9 cellular contexts compared by ENCODE assay signal in the genomic region with DNA sequence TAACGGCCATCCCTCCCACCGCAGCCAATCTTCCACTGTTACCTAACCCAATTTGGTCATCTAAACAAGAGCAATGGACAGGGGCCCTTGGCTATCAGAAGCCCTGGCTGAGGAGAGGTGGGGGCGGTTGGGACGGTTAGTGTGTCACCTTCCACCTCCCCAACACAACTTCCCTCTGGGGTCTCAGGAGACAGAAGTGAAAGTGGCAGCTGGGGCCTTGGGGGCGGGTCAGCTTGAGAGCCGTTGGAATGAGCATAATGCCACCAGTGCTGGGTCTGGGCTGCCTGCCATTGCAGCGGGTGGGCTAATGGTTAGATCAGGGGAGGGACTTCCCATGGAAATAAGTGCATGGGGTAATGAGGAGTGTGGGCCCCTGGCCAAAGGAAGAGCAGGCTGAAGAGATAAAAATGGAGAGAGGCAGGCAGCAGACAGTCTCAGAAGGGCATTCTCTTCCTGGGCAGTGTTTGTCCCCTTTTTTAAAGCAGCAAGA. TPM values are rescaled to one million over a fixed set of nuclear protein-coding genes. Genes with fewer than 3 reads are reported as not detected.
DNase-seq lines count a peak whose midpoint lies in the region; ATAC-seq and TF ChIP-seq lines count a peak whose summit lies in the region.
"Had no signal": no experiment of that assay in that cellular context is flagged by ENCODE, and none has a peak within 500 bp of the region (broad histone marks: within the 10 kb centered on the region; RNA-seq: fewer than 3 reads in every experiment).

No MANE protein-coding gene starts in this region.

- intact Hi-C loops in breast epithelium (cut with DNase I; ENCODE audit: low total_unique reads): loop anchor here (10.0 kb wide), 1 partner anchor 172 kb away; no protein-coding TSS in a partner anchor

- TF ChIP-seq CTCF in DOHH2 (IDR thresholded peaks at IDR 0.05; ENCODE audit: low read depth, low read length, poor library complexity, severe bottlenecking) (no peak), Loucy (conservative IDR thresholded peaks at IDR 0.05; ENCODE audit: low read length) (no peak), breast epithelium (IDR thresholded peaks at IDR 0.05) (no peak), nephron progenitor cell (IDR thresholded peaks at IDR 0.05) (no peak)

- H3K79me2 ChIP-seq in DOHH2 (ENCODE audit: control insufficient read depth, low read length): peaks cover 98% of the 10 kb centered on the region
- peaks cover 100% of the 10 kb centered on the region for H3K79me2 ChIP-seq in Loucy (ENCODE audit: insufficient read depth, low read length)

- H3K9me2 ChIP-seq in DOHH2 (replicated peaks; ENCODE audit: control insufficient read depth, low read length): no peaks in the 10 kb centered on the region
- no peaks in the 10 kb centered on the region for H3K9me2 ChIP-seq in Loucy (replicated peaks; ENCODE audit: low read depth, low read length)

- TF ChIP-seq POLR2A in breast epithelium (IDR thresholded peaks at IDR 0.05): no peak

- peak overlapping the region; percentile 24 for H3K9ac ChIP-seq in Loucy (ENCODE audit: low read depth, low read length, poor library complexity, severe bottlenecking)

- DNase-seq in breast epithelium (ENCODE audit: low spot score in 2 of 2) (no peak), nephron progenitor cell (no peak), epidermal melanocyte (ENCODE audit: insufficient read length, low spot score) (no peak), mucosa of gallbladder (ENCODE audit: low spot score) (no peak)
- DNase-seq in stimulated activated CD4-positive, alpha-beta T cell treated with anti-CD3 and anti-CD28 coated beads, Interleukin-4, amount 100 ng/mL, for 4 hours: no peak
- DNase-seq: NCI-H524 treated with DMSO at 0.1 percent for 48 hours had no signal

- no peak overlapping the region for H3K4me3 Mint-ChIP-seq in nephron progenitor cell

- no peak for ATAC-seq in SK-N-SH treated with all-trans-retinoic acid at 6 μM for 48 hours

- no peak overlapping the region for H2AFZ ChIP-seq in Loucy (ENCODE audit: low read length)

- H3K4me3 ChIP-seq in DOHH2 (ENCODE audit: low read length) (peak overlapping the region; percentile 75), Loucy (ENCODE audit: low read length, poor library complexity, severe bottlenecking) (no peak overlapping the region), breast epithelium (peak overlapping the region in 2 of 3 donors; percentile 1 to 45)

- H3F3A ChIP-seq in DOHH2 (ENCODE audit: control insufficient read depth, insufficient read depth) (peaks cover 29% of the 10 kb centered on the region), Loucy (ENCODE audit: low read depth) (no peaks in the 10 kb centered on the region)

- H3K27me3 Mint-ChIP-seq in nephron progenitor cell (ENCODE audit: low read depth, poor library complexity): no peaks in the 10 kb centered on the region

- H3K4me2 ChIP-seq in DOHH2 (ENCODE audit: low read length) (peak overlapping the region; percentile 87), Loucy (ENCODE audit: low read depth, low read length, poor library complexity, severe bottlenecking) (peak overlapping the region; percentile 45)

- H3K36me3 Mint-ChIP-seq in nephron progenitor cell (ENCODE audit: low read depth): no peaks in the 10 kb centered on the region

- H3K4me1 ChIP-seq in DOHH2 (ENCODE audit: control insufficient read depth, low read length): peaks cover 100% of the 10 kb centered on the region
- H3K4me1 ChIP-seq in Loucy (ENCODE audit: insufficient read depth, low read length, poor library complexity, severe bottlenecking): peaks cover 78% of the 10 kb centered on the region
- H3K4me1 ChIP-seq in breast epithelium: peaks cover 43 to 67% of the 10 kb centered on the region in 2 donors

- H3K27ac ChIP-seq in DOHH2 (ENCODE audit: low read depth, low read length) (peak overlapping the region; percentile 97), breast epithelium (peak overlapping the region; percentile 68 to 87)

- H3K9me3 ChIP-seq in DOHH2 (ENCODE audit: control insufficient read depth, insufficient read depth, low read length): no peaks in the 10 kb centered on the region
- no peaks in the 10 kb centered on the region for H3K9me3 ChIP-seq in Loucy (ENCODE audit: insufficient read depth, low read depth, low read length)
- H3K9me3 ChIP-seq in breast epithelium: no peaks in the 10 kb centered on the region

- peak overlapping the region; percentile 49 for H3K27ac Mint-ChIP-seq in nephron progenitor cell

- peaks cover 97% of the 10 kb centered on the region for H3K4me1 Mint-ChIP-seq in nephron progenitor cell

- H4K20me1 ChIP-seq in DOHH2 (ENCODE audit: control insufficient read depth, insufficient read depth, low read depth, low read length): 0 out of 2 replicates have a peak, but pooled peaks cover 4% of the 10 kb centered on the region
- H4K20me1 ChIP-seq in Loucy (ENCODE audit: insufficient read depth, low read length, poor library complexity, severe bottlenecking): peaks cover 97% of the 10 kb centered on the region

- H3K27me3 ChIP-seq in DOHH2 (ENCODE audit: control insufficient read depth, low read length): no peaks in the 10 kb centered on the region
- no peaks in the 10 kb centered on the region for H3K27me3 ChIP-seq in Loucy (ENCODE audit: insufficient read depth, low read length, poor library complexity, severe bottlenecking)
- H3K27me3 ChIP-seq in breast epithelium: no peaks in the 10 kb centered on the region

- H3K36me3 ChIP-seq in DOHH2 (ENCODE audit: control insufficient read depth, low read length) (peaks cover 90% of the 10 kb centered on the region), Loucy (ENCODE audit: insufficient read depth, low read length) (peaks cover 5% of the 10 kb centered on the region; the same call in 1 of the 2 replicates), breast epithelium (no peaks in the 10 kb centered on the region)

- no peaks in the 10 kb centered on the region for H3K9me3 Mint-ChIP-seq in nephron progenitor cell

TF ChIP-seq in SK-N-SH treated with all-trans-retinoic acid at 6 μM for 48 hours, 23 proteins besides CTCF, POLR2A, EP300 and RAD21:
- no peak for TF ChIP-seq CSDC2 (CRISPR knock-in tag; IDR thresholded peaks at IDR 0.05)
- no peak for TF ChIP-seq ZNF565 (CRISPR knock-in tag; conservative IDR thresholded peaks at IDR 0.05; ENCODE audit: low read depth)
- TF ChIP-seq ARNTL (CRISPR knock-in tag; IDR thresholded peaks at IDR 0.05; ENCODE audit: borderline replicate concordance, low read depth): no peak
- TF ChIP-seq PPARA (CRISPR knock-in tag; IDR thresholded peaks at IDR 0.05; ENCODE audit: borderline replicate concordance): no peak
- TF ChIP-seq, protein P1, sequence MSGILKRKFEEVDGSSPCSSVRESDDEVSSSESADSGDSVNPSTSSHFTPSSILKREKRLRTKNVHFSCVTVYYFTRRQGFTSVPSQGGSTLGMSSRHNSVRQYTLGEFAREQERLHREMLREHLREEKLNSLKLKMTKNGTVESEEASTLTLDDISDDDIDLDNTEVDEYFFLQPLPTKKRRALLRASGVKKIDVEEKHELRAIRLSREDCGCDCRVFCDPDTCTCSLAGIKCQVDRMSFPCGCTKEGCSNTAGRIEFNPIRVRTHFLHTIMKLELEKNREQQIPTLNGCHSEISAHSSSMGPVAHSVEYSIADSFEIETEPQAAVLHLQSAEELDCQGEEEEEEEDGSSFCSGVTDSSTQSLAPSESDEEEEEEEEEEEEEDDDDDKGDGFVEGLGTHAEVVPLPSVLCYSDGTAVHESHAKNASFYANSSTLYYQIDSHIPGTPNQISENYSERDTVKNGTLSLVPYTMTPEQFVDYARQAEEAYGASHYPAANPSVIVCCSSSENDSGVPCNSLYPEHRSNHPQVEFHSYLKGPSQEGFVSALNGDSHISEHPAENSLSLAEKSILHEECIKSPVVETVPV (CRISPR knock-in tag; IDR thresholded peaks at IDR 0.05): no peak
- no peak for TF ChIP-seq ZFP3 (CRISPR knock-in tag; IDR thresholded peaks at IDR 0.05)
- no peak for TF ChIP-seq RARB (CRISPR knock-in tag; IDR thresholded peaks at IDR 0.05)
- no peak for TF ChIP-seq ZNF8 (CRISPR knock-in tag; IDR thresholded peaks at IDR 0.05)
- no peak for TF ChIP-seq ZNF70 (CRISPR knock-in tag; IDR thresholded peaks at IDR 0.05)
- TF ChIP-seq ESRRG (CRISPR knock-in tag; IDR thresholded peaks at IDR 0.05): no peak
- no peak for TF ChIP-seq OSR1 (CRISPR knock-in tag; IDR thresholded peaks at IDR 0.05)
- TF ChIP-seq BACH2 (CRISPR knock-in tag; IDR thresholded peaks at IDR 0.05; ENCODE audit: borderline replicate concordance): no peak
- TF ChIP-seq TCF4 (CRISPR knock-in tag; IDR thresholded peaks at IDR 0.05; ENCODE audit: borderline replicate concordance): no peak

RNA-seq across cellular contexts. Expression of a gene that starts 7.9 kb away (rescaled TPM):
- 10 to 100 TPM; 25.8 to 34.9 (median 32.1) TPM for total RNA-seq in breast epithelium
- total RNA-seq in mucosa of gallbladder: 57.8 TPM
